8 cellular contexts compared by ENCODE assay signal in the genomic region with DNA sequence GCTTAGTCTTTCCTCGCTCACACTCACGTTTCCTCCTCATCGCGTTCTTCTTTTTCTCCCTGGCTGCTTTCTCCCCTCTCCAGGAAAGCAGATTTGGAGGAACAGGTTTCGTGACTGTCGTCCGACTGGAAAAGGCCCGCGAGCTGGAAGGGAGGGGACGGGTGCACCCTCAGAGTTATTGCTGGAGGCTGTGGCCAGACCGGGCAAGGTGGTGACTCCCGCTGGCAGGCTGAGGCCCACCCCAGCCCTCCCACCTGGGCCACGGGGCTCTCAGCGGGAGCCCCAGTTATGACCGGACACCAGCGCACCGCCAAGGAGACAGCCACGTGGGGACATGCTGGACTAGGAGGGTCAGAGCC. TPM values are rescaled to one million over a fixed set of nuclear protein-coding genes. Genes with fewer than 3 reads are reported as not detected.
DNase-seq lines count a peak whose midpoint lies in the region; ATAC-seq and TF ChIP-seq lines count a peak whose summit lies in the region.
"Not testable (repeated sequence)": the region's sequence is repeated elsewhere in the genome, so short reads cannot be mapped to it uniquely, and the experiment has no call there.

No MANE protein-coding gene starts in this region.

- TF ChIP-seq CTCF in PC-3 (conservative IDR thresholded peaks at IDR 0.05; ENCODE audit: low read depth, low read length); coronary artery (IDR thresholded peaks at IDR 0.05); heart left ventricle (IDR thresholded peaks at IDR 0.05); mesothelial cell of epicardium (IDR thresholded peaks at IDR 0.05; ENCODE audit: unreplicated experiment): not testable (repeated sequence)

- WGBS in heart left ventricle, 4 donors, result 13 to 16% (median 15%) methylated on average over 18 of the region's 18 CpGs
- 18% methylated on average over 18 of the region's 18 CpGs for WGBS in urinary bladder

- peaks cover 35% of the 10 kb centered on the region for H3K27me3 Mint-ChIP-seq in activated T-helper 2 cell treated with anti-CD3 and anti-CD28 coated beads, Interferon-gamma antibody, Interleukin-2, Interleukin-4, amounts not matched to agents 10 μg/mL and 5 μg/mL and 100 μg/mL, durations not matched to agents 14 hours and 24 hours and 36 hours (ENCODE audit: low read depth)
- peaks cover 50% of the 10 kb centered on the region for H3K27me3 Mint-ChIP-seq in mesothelial cell of epicardium (ENCODE audit: low read depth)

- H3K4me1 ChIP-seq in PC-3 (ENCODE audit: insufficient read depth, low read length) (peaks cover 17% of the 10 kb centered on the region; the same call in 1 of the 2 replicates), heart left ventricle (peaks cover 0 to 19% (median 12%) of the 10 kb centered on the region in 12 donors)
- H3K4me1 ChIP-seq in urinary bladder (ENCODE audit: insufficient read depth), result not testable (repeated sequence)

- TSS peak; percentile 28 for BruUV-seq in PC-3 (replicated peaks; lab: Mats Ljungman, UMichigan)

- intact Hi-C loops in PC-3 (cut with micrococcal nuclease), result loop anchor here (1.0 kb wide), 1 partner anchor 57 kb away; no protein-coding TSS in a partner anchor
- intact Hi-C loops in activated T-helper 2 cell treated with anti-CD3 and anti-CD28 coated beads, Interferon-gamma antibody, Interleukin-2, Interleukin-4, amounts not matched to agents 10 μg/mL and 5 μg/mL and 100 μg/mL, durations not matched to agents 14 hours and 24 hours and 36 hours (cut with micrococcal nuclease); sciatic nerve (cut with DNase I): not testable (repeated sequence)
- intact Hi-C loops in heart left ventricle (cut with DNase I), result loop anchor here in 1 of 10 donors (5.0 kb wide), 1 partner anchor 57 kb away; no protein-coding TSS in a partner anchor

- H3K4me3 Mint-ChIP-seq in activated T-helper 2 cell treated with anti-CD3 and anti-CD28 coated beads, Interferon-gamma antibody, Interleukin-2, Interleukin-4, amounts not matched to agents 10 μg/mL and 5 μg/mL and 100 μg/mL, durations not matched to agents 14 hours and 24 hours and 36 hours (ENCODE audit: low read depth), result peak overlapping the region; percentile 71
- H3K4me3 Mint-ChIP-seq in mesothelial cell of epicardium, result peak overlapping the region; percentile 74

- H3K27ac ChIP-seq in PC-3 (ENCODE audit: low read length); coronary artery; heart left ventricle; urinary bladder (ENCODE audit: low read depth): not testable (repeated sequence)

- not testable (repeated sequence) for H3K27me3 ChIP-seq in PC-3 (ENCODE audit: low read length)
- peaks cover 14 to 50% (median 42%) of the 10 kb centered on the region in 9 donors for H3K27me3 ChIP-seq in heart left ventricle

- not testable (repeated sequence) for H3K36me3 Mint-ChIP-seq in activated T-helper 2 cell treated with anti-CD3 and anti-CD28 coated beads, Interferon-gamma antibody, Interleukin-2, Interleukin-4, amounts not matched to agents 10 μg/mL and 5 μg/mL and 100 μg/mL, durations not matched to agents 14 hours and 24 hours and 36 hours (ENCODE audit: low read depth); mesothelial cell of epicardium

- peak overlapping the region; percentile 87 for H2AFZ ChIP-seq in PC-3 (ENCODE audit: low read length)

- peak overlapping the region; percentile 65 for H3K9ac ChIP-seq in PC-3 (ENCODE audit: low read length)

- H3K9me3 ChIP-seq in PC-3 (ENCODE audit: low read length); heart left ventricle: not testable (repeated sequence)

- not testable (repeated sequence) for TF ChIP-seq POLR2A in heart left ventricle (IDR thresholded peaks at IDR 0.05)

- CTCF ChIA-PET in PC-3 (lab: Charles Lee), result interaction anchor here (0.6 to 2.8 kb wide), 2 partner anchors 56 to 575 kb away, joined by 3 to 25 read pairs; no protein-coding TSS in a partner anchor

- peak; percentile 7 for ATAC-seq in GM19463 (IDR thresholded peaks at IDR 0.05; ENCODE audit: unreplicated experiment)
- ATAC-seq in PC-3, result peak; percentile 4
- ATAC-seq in heart left ventricle, result peak in 2 of 4 donors; percentile 10 to 21
- ATAC-seq in sciatic nerve, result peak; percentile 36

- peak overlapping the region; percentile 94 for H3K4me2 ChIP-seq in PC-3 (ENCODE audit: low read length)

- H3K4me1 Mint-ChIP-seq in activated T-helper 2 cell treated with anti-CD3 and anti-CD28 coated beads, Interferon-gamma antibody, Interleukin-2, Interleukin-4, amounts not matched to agents 10 μg/mL and 5 μg/mL and 100 μg/mL, durations not matched to agents 14 hours and 24 hours and 36 hours (ENCODE audit: low read depth), result peaks cover 11% of the 10 kb centered on the region
- peaks cover 15% of the 10 kb centered on the region for H3K4me1 Mint-ChIP-seq in mesothelial cell of epicardium

- not testable (repeated sequence) for H3K36me3 ChIP-seq in PC-3 (ENCODE audit: low read depth, low read length); heart left ventricle; urinary bladder (ENCODE audit: insufficient read depth)

- peak overlapping the region; percentile 85 for H3K4me3 ChIP-seq in PC-3 (ENCODE audit: low read length)
- H3K4me3 ChIP-seq in coronary artery, result peak overlapping the region; percentile 72
- peak overlapping the region; percentile 28 to 64 (median 54) for H3K4me3 ChIP-seq in heart left ventricle
- H3K4me3 ChIP-seq in urinary bladder (ENCODE audit: low read depth, low read length), result peak overlapping the region; percentile 48

- not testable (repeated sequence) for H3F3A ChIP-seq in PC-3 (ENCODE audit: low read length, unreplicated experiment)

- not testable (repeated sequence) for DNase-seq in PC-3; activated T-helper 2 cell treated with anti-CD3 and anti-CD28 coated beads, Interferon-gamma antibody, Interleukin-2, Interleukin-4, amounts not matched to agents 10 μg/mL and 5 μg/mL and 100 μg/mL, durations not matched to agents 14 hours and 24 hours and 36 hours (ENCODE audit: low spot score); coronary artery (ENCODE audit: low spot score); heart left ventricle; mesothelial cell of epicardium (ENCODE audit: low spot score in 2 of 2, unreplicated experiment in 2 of 2); sciatic nerve (ENCODE audit: low spot score)

- not testable (repeated sequence) for H3K9me2 ChIP-seq in PC-3 (replicated peaks; ENCODE audit: low read length)

- H3K79me2 ChIP-seq in PC-3 (ENCODE audit: low read length), result not testable (repeated sequence)

- POLR2A ChIA-PET in PC-3 (lab: Charles Lee; ENCODE audit: unreplicated experiment), result interaction anchor here (0.6 kb wide), 1 partner anchor 18 kb away, joined by 3 read pairs; no protein-coding TSS in a partner anchor

- not testable (repeated sequence) for H3K27ac Mint-ChIP-seq in activated T-helper 2 cell treated with anti-CD3 and anti-CD28 coated beads, Interferon-gamma antibody, Interleukin-2, Interleukin-4, amounts not matched to agents 10 μg/mL and 5 μg/mL and 100 μg/mL, durations not matched to agents 14 hours and 24 hours and 36 hours
- peak overlapping the region; percentile 59 for H3K27ac Mint-ChIP-seq in mesothelial cell of epicardium

- not testable (repeated sequence) for H4K20me1 ChIP-seq in PC-3 (ENCODE audit: low read length)

- H3K9me3 Mint-ChIP-seq in activated T-helper 2 cell treated with anti-CD3 and anti-CD28 coated beads, Interferon-gamma antibody, Interleukin-2, Interleukin-4, amounts not matched to agents 10 μg/mL and 5 μg/mL and 100 μg/mL, durations not matched to agents 14 hours and 24 hours and 36 hours; mesothelial cell of epicardium: not testable (repeated sequence)

RNA-seq across cellular contexts. Expression of a gene that starts 17.0 kb away (rescaled TPM):
- total RNA-seq in PC-3 (2014; rRNA removed) (2.8 and 3.2 TPM in 2 replicates), heart left ventricle (1 to 10 TPM in 1 of 9 donors, under 1 TPM in 2, not detected in 6; 0.10 to 2.1 (median 0.66) TPM), mesothelial cell of epicardium (1.5 to 1.9 TPM (median 1.7 TPM) in 3 replicates), sciatic nerve (0.31 TPM), urinary bladder (0.53 TPM)
- 3.4 and 3.8 TPM in 2 replicates for total RNA-seq in activated T-helper 2 cell treated with anti-CD3 and anti-CD28 coated beads, Interferon-gamma antibody, Interleukin-2, Interleukin-4, amounts not matched to agents 10 μg/mL and 5 μg/mL and 100 μg/mL, durations not matched to agents 14 hours and 24 hours and 36 hours
- polyA plus RNA-seq in heart left ventricle (under 1 TPM in 1 of 2 donors, not detected in 1; 0.11 TPM), urinary bladder (0.39 TPM)
